ENCODE assay signal across 8 cellular contexts in the genomic region with DNA sequence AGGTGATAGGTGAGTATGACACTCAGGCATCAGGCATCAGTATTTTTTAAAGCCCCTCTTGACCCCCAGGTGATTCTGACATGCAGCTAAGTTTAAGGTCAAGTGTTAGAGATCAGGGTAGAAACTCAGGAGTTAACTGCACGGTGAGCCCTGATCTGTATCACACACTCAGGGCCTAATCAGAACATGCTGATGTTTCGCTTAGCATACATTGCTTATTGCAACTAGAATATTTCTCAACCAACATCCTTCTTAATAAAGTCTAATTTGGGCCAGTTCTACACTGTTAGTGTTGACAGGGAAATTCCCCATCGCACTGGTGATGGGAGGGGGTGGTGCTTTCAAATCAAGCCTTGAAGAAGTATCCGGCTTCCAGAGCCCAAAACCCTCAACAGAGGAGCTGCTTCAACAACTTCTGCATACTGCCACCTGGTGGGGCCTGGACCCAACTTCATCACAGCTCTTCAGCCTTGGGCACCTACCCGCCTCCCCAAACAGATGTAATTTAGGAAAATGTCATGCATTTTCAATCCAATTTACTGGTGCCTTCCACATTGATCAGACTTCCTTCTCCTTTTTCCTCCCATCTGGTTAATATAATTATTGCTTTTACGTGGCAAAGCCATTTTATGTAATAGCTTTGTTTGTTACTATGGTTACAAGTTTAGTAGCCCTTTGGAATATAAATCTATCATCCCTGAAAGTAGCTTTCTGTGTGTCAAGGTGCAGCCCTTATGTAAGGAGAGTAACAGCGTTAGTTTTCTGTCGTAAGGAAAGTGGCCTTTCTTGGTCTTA.
DNase-seq lines count a peak whose midpoint lies in the region; ATAC-seq and TF ChIP-seq lines count a peak whose summit lies in the region.

No MANE protein-coding gene starts in this region.

- ATAC-seq in GM19395 (IDR thresholded peaks at IDR 0.05; ENCODE audit: unreplicated experiment), result peak; percentile 88
- peak; percentile 51 for ATAC-seq in HG03575 (IDR thresholded peaks at IDR 0.05; ENCODE audit: extremely low read depth, insufficient number of reproducible peaks, low FRiP score, unreplicated experiment)

- no peaks in the 10 kb centered on the region for H3K27me3 ChIP-seq in mucosa of rectum (ENCODE audit: control insufficient read depth in 2 of 2, insufficient read depth in 2 of 2, low read length in 2 of 2)

- no peak overlapping the region for H3K4me3 ChIP-seq in epithelial cell of esophagus (ENCODE audit: low read length)
- H3K4me3 ChIP-seq in mucosa of rectum (ENCODE audit: low read length in 2 of 2), result no peak overlapping the region

- peak; percentile 90 for TF ChIP-seq CTCF in C4-2B (conservative IDR thresholded peaks at IDR 0.05)
- TF ChIP-seq CTCF in epithelial cell of esophagus (IDR thresholded peaks at IDR 0.05; ENCODE audit: insufficient read depth, low read depth, low read length, missing control alignments), result peak; percentile 86

- peaks cover 0 to 12% of the 10 kb centered on the region in 2 donors for H3K4me1 ChIP-seq in mucosa of rectum (ENCODE audit: control insufficient read depth in 2 of 2, insufficient read depth in 2 of 2, low read length in 2 of 2)

- no peaks in the 10 kb centered on the region for H3K36me3 ChIP-seq in mucosa of rectum (ENCODE audit: control insufficient read depth in 2 of 2, insufficient read depth in 2 of 2, low read length in 2 of 2)

- H3K27ac ChIP-seq in C4-2B (no peak overlapping the region), mucosa of rectum (ENCODE audit: low read depth in 2 of 2, low read length in 2 of 2) (peak overlapping the region; percentile 53 to 60)

- no peaks in the 10 kb centered on the region for H3K9me3 ChIP-seq in mucosa of rectum (ENCODE audit: control insufficient read depth in 2 of 2, low read length in 2 of 2)

- peak; percentile 34 for DNase-seq in NOMO-1 treated with DMSO at 0.1 percent for 48 hours (lab: John Stamatoyannopoulos, UW; ENCODE audit: unreplicated experiment)
- peak; percentile 74 for DNase-seq in activated CD8-positive, alpha-beta memory T cell treated with anti-CD3 and anti-CD28 coated beads, Interleukin-2, amount 50 U/mL, for 24 hours (ENCODE audit: extremely low read depth)
- peak; percentile 77 for DNase-seq in epithelial cell of esophagus (ENCODE audit: low read depth)
- DNase-seq in stimulated activated CD8-positive, alpha-beta memory T cell treated with anti-CD3 and anti-CD28 coated beads, Interleukin-4, amount 100 ng/mL, for 24 hours (ENCODE audit: low read depth), result peak; percentile 78

- no peak overlapping the region for H3K9ac ChIP-seq in mucosa of rectum (ENCODE audit: low read depth in 1 of 2, low read length in 2 of 2)
